Comparison of ENCODE assay signal across 1 cellular context in the genomic region with DNA sequence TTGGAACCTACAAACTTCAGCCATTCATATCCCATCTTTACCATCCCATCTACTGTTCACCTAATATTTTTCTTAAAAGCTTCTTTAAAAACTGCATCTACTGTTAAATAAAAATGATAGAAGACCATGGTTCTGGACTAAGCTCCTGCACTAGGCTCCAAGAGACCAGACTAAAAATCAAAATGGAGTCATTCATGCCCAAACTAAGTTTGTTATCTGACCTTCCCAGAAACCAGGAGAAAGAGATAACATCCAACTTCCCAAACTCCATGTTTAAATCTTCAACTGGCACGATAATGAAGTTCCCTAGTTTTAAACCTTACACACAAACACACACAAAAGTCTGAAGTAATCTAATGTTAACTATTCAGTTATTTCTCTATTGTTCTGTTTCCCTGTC.
TF ChIP-seq lines count a peak whose summit lies in the region.

No MANE protein-coding gene starts in this region.

TF ChIP-seq in GM23338, 12 proteins besides CTCF, POLR2A, EP300 and RAD21 (continued from another document):
- TF ChIP-seq, protein P1, sequence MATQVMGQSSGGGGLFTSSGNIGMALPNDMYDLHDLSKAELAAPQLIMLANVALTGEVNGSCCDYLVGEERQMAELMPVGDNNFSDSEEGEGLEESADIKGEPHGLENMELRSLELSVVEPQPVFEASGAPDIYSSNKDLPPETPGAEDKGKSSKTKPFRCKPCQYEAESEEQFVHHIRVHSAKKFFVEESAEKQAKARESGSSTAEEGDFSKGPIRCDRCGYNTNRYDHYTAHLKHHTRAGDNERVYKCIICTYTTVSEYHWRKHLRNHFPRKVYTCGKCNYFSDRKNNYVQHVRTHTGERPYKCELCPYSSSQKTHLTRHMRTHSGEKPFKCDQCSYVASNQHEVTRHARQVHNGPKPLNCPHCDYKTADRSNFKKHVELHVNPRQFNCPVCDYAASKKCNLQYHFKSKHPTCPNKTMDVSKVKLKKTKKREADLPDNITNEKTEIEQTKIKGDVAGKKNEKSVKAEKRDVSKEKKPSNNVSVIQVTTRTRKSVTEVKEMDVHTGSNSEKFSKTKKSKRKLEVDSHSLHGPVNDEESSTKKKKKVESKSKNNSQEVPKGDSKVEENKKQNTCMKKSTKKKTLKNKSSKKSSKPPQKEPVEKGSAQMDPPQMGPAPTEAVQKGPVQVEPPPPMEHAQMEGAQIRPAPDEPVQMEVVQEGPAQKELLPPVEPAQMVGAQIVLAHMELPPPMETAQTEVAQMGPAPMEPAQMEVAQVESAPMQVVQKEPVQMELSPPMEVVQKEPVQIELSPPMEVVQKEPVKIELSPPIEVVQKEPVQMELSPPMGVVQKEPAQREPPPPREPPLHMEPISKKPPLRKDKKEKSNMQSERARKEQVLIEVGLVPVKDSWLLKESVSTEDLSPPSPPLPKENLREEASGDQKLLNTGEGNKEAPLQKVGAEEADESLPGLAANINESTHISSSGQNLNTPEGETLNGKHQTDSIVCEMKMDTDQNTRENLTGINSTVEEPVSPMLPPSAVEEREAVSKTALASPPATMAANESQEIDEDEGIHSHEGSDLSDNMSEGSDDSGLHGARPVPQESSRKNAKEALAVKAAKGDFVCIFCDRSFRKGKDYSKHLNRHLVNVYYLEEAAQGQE (IDR thresholded peaks at IDR 0.05; ENCODE audit: unreplicated experiment), result no peak
- TF ChIP-seq JUNB (IDR thresholded peaks at IDR 0.05; ENCODE audit: unreplicated experiment) (no peak), CREB1 (CRISPR knock-in tag; IDR thresholded peaks at IDR 0.05; ENCODE audit: low read depth) (no peak)
- TF ChIP-seq, protein P2, sequence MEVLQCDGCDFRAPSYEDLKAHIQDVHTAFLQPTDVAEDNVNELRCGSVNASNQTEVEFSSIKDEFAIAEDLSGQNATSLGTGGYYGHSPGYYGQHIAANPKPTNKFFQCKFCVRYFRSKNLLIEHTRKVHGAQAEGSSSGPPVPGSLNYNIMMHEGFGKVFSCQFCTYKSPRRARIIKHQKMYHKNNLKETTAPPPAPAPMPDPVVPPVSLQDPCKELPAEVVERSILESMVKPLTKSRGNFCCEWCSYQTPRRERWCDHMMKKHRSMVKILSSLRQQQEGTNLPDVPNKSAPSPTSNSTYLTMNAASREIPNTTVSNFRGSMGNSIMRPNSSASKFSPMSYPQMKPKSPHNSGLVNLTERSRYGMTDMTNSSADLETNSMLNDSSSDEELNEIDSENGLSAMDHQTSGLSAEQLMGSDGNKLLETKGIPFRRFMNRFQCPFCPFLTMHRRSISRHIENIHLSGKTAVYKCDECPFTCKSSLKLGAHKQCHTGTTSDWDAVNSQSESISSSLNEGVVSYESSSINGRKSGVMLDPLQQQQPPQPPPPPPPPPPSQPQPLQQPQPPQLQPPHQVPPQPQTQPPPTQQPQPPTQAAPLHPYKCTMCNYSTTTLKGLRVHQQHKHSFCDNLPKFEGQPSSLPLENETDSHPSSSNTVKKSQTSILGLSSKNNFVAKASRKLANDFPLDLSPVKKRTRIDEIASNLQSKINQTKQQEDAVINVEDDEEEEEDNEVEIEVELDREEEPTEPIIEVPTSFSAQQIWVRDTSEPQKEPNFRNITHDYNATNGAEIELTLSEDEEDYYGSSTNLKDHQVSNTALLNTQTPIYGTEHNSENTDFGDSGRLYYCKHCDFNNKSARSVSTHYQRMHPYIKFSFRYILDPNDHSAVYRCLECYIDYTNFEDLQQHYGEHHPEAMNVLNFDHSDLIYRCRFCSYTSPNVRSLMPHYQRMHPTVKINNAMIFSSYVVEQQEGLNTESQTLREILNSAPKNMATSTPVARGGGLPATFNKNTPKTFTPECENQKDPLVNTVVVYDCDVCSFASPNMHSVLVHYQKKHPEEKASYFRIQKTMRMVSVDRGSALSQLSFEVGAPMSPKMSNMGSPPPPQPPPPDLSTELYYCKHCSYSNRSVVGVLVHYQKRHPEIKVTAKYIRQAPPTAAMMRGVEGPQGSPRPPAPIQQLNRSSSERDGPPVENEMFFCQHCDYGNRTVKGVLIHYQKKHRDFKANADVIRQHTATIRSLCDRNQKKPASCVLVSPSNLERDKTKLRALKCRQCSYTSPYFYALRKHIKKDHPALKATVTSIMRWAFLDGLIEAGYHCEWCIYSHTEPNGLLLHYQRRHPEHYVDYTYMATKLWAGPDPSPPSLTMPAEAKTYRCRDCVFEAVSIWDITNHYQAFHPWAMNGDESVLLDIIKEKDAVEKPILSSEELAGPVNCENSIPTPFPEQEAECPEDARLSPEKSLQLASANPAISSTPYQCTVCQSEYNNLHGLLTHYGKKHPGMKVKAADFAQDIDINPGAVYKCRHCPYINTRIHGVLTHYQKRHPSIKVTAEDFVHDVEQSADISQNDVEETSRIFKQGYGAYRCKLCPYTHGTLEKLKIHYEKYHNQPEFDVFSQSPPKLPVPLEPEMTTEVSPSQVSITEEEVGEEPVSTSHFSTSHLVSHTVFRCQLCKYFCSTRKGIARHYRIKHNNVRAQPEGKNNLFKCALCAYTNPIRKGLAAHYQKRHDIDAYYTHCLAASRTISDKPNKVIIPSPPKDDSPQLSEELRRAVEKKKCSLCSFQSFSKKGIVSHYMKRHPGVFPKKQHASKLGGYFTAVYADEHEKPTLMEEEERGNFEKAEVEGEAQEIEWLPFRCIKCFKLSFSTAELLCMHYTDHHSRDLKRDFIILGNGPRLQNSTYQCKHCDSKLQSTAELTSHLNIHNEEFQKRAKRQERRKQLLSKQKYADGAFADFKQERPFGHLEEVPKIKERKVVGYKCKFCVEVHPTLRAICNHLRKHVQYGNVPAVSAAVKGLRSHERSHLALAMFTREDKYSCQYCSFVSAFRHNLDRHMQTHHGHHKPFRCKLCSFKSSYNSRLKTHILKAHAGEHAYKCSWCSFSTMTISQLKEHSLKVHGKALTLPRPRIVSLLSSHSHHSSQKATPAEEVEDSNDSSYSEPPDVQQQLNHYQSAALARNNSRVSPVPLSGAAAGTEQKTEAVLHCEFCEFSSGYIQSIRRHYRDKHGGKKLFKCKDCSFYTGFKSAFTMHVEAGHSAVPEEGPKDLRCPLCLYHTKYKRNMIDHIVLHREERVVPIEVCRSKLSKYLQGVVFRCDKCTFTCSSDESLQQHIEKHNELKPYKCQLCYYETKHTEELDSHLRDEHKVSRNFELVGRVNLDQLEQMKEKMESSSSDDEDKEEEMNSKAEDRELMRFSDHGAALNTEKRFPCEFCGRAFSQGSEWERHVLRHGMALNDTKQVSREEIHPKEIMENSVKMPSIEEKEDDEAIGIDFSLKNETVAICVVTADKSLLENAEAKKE (CRISPR knock-in tag; IDR thresholded peaks at IDR 0.05), result no peak
